8 cellular contexts compared by ENCODE assay signal in the genomic region with DNA sequence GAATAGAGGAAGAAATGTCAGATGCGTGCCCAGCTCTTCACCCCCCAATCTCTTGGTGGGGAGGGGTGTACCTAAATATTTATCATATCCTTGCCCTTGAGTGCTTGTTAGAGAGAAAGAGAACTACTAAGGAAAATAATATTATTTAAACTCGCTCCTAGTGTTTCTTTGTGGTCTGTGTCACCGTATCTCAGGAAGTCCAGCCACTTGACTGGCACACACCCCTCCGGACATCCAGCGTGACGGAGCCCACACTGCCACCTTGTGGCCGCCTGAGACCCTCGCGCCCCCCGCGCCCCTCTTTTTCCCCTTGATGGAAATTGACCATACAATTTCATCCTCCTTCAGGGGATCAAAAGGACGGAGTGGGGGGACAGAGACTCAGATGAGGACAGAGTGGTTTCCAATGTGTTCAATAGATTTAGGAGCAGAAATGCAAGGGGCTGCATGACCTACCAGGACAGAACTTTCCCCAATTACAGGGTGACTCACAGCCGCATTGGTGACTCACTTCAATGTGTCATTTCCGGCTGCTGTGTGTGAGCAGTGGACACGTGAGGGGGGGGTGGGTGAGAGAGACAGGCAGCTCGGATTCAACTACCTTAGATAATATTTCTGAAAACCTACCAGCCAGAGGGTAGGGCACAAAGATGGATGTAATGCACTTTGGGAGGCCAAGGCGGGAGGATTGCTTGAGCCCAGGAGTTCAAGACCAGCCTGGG. TPM values are rescaled to one million over a fixed set of nuclear protein-coding genes. Genes with fewer than 3 reads are reported as not detected.
DNase-seq lines count a peak whose midpoint lies in the region; ATAC-seq and TF ChIP-seq lines count a peak whose summit lies in the region.

No MANE protein-coding gene starts in this region.

- TF ChIP-seq EP300 in esophagus muscularis mucosa (IDR thresholded peaks at IDR 0.05) = no peak

- peaks cover 0 to 10% (median 0%) of the 10 kb centered on the region in 4 donors for H3K27me3 ChIP-seq in esophagus muscularis mucosa
- no peaks in the 10 kb centered on the region for H3K27me3 ChIP-seq in neural progenitor cell

- TF ChIP-seq CTCF in esophagus muscularis mucosa (IDR thresholded peaks at IDR 0.05) (peak; percentile 81 to 88 (median 86)), neural progenitor cell (IDR thresholded peaks at IDR 0.05) (peak; percentile 80)

- H4K20me1 ChIP-seq in neural progenitor cell (ENCODE audit: low read depth) = no peaks in the 10 kb centered on the region

- TF ChIP-seq POLR2A in esophagus muscularis mucosa (IDR thresholded peaks at IDR 0.05; ENCODE audit: low read depth) = no peak

- H3K27me3 Mint-ChIP-seq in neural progenitor cell (ENCODE audit: insufficient read depth, low read depth) = peaks cover 6% of the 10 kb centered on the region

- H3K4me1 Mint-ChIP-seq in neural progenitor cell = peaks cover 39% of the 10 kb centered on the region

- H3K36me3 ChIP-seq in esophagus muscularis mucosa (peaks cover 0 to 20% (median 2%) of the 10 kb centered on the region in 4 donors), neural progenitor cell (no peaks in the 10 kb centered on the region)

- no peak overlapping the region for H3K9ac ChIP-seq in neural progenitor cell

- H3K4me3 ChIP-seq in esophagus muscularis mucosa (peak overlapping the region in 3 of 4 donors; percentile 22 to 33 (median 26)), neural progenitor cell (no peak overlapping the region)

- ATAC-seq in HG03442 (IDR thresholded peaks at IDR 0.05; ENCODE audit: unreplicated experiment) = peak; percentile 76

- WGBS in esophagus muscularis mucosa = 8% methylated on average over 14 of the region's 17 CpGs

- H3K27ac Mint-ChIP-seq in neural progenitor cell = peak overlapping the region; percentile 57

- intact Hi-C loops in esophagus muscularis mucosa (cut with DNase I) = loop anchor here (1.0 kb wide), 1 partner anchor 44 kb away; no protein-coding TSS in a partner anchor

- H3K9me3 ChIP-seq in esophagus muscularis mucosa = no peaks in the 10 kb centered on the region
- H3K9me3 ChIP-seq in neural progenitor cell (ENCODE audit: low read depth) = no peaks in the 10 kb centered on the region

- H2AFZ ChIP-seq in neural progenitor cell (replicated peaks) = no peak overlapping the region

- no peaks in the 10 kb centered on the region for H3K9me3 Mint-ChIP-seq in neural progenitor cell

- peak overlapping the region; percentile 42 to 62 (median 50) for H3K27ac ChIP-seq in esophagus muscularis mucosa (replicated peaks in 1 of 4)
- H3K27ac ChIP-seq in neural progenitor cell = no peak overlapping the region

- no peaks in the 10 kb centered on the region for H3K36me3 Mint-ChIP-seq in neural progenitor cell

- DNase-seq in activated gamma-delta T cell treated with Interleukin-2 at 50 U/mL for 16 hours (peak; percentile 87), activated gamma-delta T cell (lab: John Stamatoyannopoulos, UW) (no peak), OCI-M1 (lab: John Stamatoyannopoulos, UW) (peak; percentile 99), activated T-cell treated with anti-CD3 and anti-CD28 coated beads for 24 hours (ENCODE audit: low read depth) (peak; percentile 89), esophagus muscularis mucosa (ENCODE audit: extremely low spot score) (peak; percentile 96), neural progenitor cell (ENCODE audit: low spot score) (peak; percentile 74), stromal cell of bone marrow (ENCODE audit: low read depth) (peak; percentile 95)

- H3K4me2 ChIP-seq in neural progenitor cell = no peak overlapping the region

- peak overlapping the region; percentile 73 for H3K4me3 Mint-ChIP-seq in neural progenitor cell

- peaks cover 14% of the 10 kb centered on the region for H3F3A ChIP-seq in neural progenitor cell (ENCODE audit: low read depth)

- H3K4me1 ChIP-seq in esophagus muscularis mucosa = peaks cover 7 to 14% (median 13%) of the 10 kb centered on the region in 4 donors
- peaks cover 22% of the 10 kb centered on the region for H3K4me1 ChIP-seq in neural progenitor cell

- no peaks in the 10 kb centered on the region for H3K79me2 ChIP-seq in neural progenitor cell (ENCODE audit: low read depth)

RNA-seq across cellular contexts. Expression of a gene that starts 11.4 kb away (rescaled TPM):
- total RNA-seq in esophagus muscularis mucosa = 10 to 100 TPM in 2 of 4 donors, 1 to 10 TPM in 2; 9.4 to 54.2 (median 18.2) TPM
- 0.03 TPM in 1 of 2 replicates, not detected in the other for total RNA-seq in neural progenitor cell (ENCODE audit: low replicate concordance)

RNA-seq across cellular contexts. Expression of a gene that starts 16.0 kb away (rescaled TPM):
- 10 to 100 TPM; 28.2 to 44.4 (median 35.5) TPM for total RNA-seq in esophagus muscularis mucosa
- 74.4 and 94.2 TPM in 2 replicates for total RNA-seq in neural progenitor cell (ENCODE audit: low replicate concordance)

RNA-seq across cellular contexts. Expression of a gene that starts 27.1 kb away (rescaled TPM):
- total RNA-seq in esophagus muscularis mucosa (under 1 TPM in 3 of 4 donors, not detected in 1; 0.23 to 0.33 (median 0.26) TPM), neural progenitor cell (ENCODE audit: low replicate concordance) (0.65 and 1.6 TPM in 2 replicates)

RNA-seq across cellular contexts. Expression of a gene that starts 41.8 kb away (rescaled TPM):
- total RNA-seq in esophagus muscularis mucosa (not detected), neural progenitor cell (ENCODE audit: low replicate concordance) (0.28 TPM in 1 of 2 replicates, not detected in the other)

RNA-seq across cellular contexts. Expression of a gene that starts 53.0 kb away (rescaled TPM):
- total RNA-seq in esophagus muscularis mucosa (10 to 100 TPM; 16.2 to 25.1 (median 22.9) TPM), neural progenitor cell (ENCODE audit: low replicate concordance) (1.4 and 2.3 TPM in 2 replicates)

Comparison
In these comparisons a context has a peak if more than half of its experiments do, and no peak if none do; other contexts are left out.
1. RNA of a gene that starts 11.4 kb away (total RNA-seq): 9.4 to 54.2 TPM in esophagus muscularis mucosa; 0.03 TPM in neural progenitor cell; every median in the first group is over 10 times any median in the second.